ENCODE assay signal across 1 cellular context in the genomic region with DNA sequence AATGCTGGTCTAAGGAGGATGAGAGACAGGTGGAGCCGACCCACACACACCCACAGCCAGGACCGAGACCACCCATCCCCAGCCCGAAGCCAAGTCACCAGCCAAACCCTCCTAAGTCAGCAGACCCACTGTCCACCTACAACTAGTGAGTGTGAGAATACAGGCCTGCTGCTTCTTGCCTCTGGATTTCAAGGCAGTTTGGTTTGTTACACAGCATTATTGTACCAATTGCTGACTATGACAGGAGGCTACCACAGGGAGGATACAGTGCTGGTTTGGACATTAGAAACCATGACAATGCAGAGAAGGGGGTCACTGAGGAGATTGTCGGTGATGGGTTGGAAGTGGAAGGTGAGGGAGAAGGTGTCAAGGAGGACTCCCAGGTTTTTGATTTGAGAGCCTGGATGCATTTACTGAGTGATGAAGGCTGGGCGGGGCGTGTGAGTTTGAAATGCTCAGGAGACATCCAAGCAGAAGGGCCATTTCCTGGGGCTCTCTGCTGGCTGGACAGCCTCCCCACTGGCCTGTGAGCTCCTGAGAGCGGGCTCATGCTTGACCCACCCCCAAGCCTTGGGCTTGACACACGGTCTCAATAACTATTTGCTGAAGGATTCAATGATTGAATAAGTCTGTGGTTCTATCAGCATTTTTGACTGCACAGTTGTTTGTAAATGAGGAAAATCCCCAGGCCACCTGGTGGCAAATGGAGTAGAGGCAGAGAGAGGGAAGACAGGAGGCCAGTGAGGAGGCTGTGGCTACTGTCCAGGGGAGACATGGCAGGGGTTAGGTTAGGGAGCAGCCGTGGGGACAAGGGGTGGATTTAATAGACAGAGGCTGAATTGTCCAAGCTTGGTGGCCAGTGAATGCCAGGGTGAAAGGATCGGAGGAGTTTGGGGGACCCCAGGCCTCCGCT.
TF ChIP-seq lines count a peak whose summit lies in the region.

No MANE protein-coding gene starts in this region.

TF ChIP-seq in SK-N-SH treated with all-trans-retinoic acid at 6 μM for 48 hours, 23 proteins besides CTCF, POLR2A, EP300 and RAD21 (continued from another document):
- TF ChIP-seq, protein P1, sequence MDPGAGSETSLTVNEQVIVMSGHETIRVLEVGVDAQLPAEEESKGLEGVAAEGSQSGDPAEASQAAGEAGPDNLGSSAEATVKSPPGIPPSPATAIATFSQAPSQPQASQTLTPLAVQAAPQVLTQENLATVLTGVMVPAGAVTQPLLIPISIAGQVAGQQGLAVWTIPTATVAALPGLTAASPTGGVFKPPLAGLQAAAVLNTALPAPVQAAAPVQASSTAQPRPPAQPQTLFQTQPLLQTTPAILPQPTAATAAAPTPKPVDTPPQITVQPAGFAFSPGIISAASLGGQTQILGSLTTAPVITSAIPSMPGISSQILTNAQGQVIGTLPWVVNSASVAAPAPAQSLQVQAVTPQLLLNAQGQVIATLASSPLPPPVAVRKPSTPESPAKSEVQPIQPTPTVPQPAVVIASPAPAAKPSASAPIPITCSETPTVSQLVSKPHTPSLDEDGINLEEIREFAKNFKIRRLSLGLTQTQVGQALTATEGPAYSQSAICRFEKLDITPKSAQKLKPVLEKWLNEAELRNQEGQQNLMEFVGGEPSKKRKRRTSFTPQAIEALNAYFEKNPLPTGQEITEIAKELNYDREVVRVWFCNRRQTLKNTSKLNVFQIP (CRISPR knock-in tag; IDR thresholded peaks at IDR 0.05; ENCODE audit: borderline replicate concordance, low read depth): no peak
- TF ChIP-seq ZFP30 (CRISPR knock-in tag; IDR thresholded peaks at IDR 0.05): no peak
- TF ChIP-seq, protein P2, sequence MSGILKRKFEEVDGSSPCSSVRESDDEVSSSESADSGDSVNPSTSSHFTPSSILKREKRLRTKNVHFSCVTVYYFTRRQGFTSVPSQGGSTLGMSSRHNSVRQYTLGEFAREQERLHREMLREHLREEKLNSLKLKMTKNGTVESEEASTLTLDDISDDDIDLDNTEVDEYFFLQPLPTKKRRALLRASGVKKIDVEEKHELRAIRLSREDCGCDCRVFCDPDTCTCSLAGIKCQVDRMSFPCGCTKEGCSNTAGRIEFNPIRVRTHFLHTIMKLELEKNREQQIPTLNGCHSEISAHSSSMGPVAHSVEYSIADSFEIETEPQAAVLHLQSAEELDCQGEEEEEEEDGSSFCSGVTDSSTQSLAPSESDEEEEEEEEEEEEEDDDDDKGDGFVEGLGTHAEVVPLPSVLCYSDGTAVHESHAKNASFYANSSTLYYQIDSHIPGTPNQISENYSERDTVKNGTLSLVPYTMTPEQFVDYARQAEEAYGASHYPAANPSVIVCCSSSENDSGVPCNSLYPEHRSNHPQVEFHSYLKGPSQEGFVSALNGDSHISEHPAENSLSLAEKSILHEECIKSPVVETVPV (CRISPR knock-in tag; IDR thresholded peaks at IDR 0.05): no peak
